ENCODE assay signal across 1 cellular context in the genomic region with DNA sequence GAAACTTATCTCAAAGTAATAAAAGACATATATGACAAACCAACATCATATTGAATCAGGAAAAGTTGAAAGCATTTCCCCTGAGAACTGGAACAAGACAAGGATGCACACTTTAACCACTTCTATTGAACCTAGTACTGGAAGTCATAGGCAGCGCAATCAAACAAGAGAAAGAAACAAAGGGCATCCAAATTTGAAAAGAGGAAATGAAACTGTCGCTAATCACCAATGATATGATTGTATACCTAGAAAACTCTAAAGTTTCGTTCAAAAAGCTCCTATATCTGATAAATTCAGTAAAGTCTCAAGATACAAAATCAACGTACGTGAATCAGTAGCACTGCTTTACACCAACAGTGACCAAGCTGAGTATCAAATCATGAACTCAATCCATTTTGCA.
A peak's percentile ranks its signal among the peaks of the same experiment; 100 is the strongest.
TF ChIP-seq lines count a peak whose summit lies in the region.

No MANE protein-coding gene starts in this region.

TF ChIP-seq in GM12878, 131 proteins besides CTCF, POLR2A, EP300 and RAD21 (continues in another document):
- TF ChIP-seq, protein P1, sequence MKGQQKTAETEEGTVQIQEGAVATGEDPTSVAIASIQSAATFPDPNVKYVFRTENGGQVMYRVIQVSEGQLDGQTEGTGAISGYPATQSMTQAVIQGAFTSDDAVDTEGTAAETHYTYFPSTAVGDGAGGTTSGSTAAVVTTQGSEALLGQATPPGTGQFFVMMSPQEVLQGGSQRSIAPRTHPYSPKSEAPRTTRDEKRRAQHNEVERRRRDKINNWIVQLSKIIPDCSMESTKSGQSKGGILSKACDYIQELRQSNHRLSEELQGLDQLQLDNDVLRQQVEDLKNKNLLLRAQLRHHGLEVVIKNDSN (IDR thresholded peaks at IDR 0.05; ENCODE audit: borderline replicate concordance, extremely low read length, insufficient read depth, low read depth, low read length) = no peak
- TF ChIP-seq, protein P2, sequence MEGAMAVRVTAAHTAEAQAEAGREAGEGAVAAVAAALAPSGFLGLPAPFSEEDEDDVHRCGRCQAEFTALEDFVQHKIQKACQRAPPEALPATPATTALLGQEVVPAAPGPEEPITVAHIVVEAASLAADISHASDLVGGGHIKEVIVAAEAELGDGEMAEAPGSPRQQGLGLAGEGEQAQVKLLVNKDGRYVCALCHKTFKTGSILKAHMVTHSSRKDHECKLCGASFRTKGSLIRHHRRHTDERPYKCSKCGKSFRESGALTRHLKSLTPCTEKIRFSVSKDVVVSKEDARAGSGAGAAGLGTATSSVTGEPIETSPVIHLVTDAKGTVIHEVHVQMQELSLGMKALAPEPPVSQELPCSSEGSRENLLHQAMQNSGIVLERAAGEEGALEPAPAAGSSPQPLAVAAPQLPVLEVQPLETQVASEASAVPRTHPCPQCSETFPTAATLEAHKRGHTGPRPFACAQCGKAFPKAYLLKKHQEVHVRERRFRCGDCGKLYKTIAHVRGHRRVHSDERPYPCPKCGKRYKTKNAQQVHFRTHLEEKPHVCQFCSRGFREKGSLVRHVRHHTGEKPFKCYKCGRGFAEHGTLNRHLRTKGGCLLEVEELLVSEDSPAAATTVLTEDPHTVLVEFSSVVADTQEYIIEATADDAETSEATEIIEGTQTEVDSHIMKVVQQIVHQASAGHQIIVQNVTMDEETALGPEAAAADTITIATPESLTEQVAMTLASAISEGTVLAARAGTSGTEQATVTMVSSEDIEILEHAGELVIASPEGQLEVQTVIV (IDR thresholded peaks at IDR 0.05; ENCODE audit: borderline replicate concordance, partially characterized antibody) = no peak
- TF ChIP-seq, protein P3, sequence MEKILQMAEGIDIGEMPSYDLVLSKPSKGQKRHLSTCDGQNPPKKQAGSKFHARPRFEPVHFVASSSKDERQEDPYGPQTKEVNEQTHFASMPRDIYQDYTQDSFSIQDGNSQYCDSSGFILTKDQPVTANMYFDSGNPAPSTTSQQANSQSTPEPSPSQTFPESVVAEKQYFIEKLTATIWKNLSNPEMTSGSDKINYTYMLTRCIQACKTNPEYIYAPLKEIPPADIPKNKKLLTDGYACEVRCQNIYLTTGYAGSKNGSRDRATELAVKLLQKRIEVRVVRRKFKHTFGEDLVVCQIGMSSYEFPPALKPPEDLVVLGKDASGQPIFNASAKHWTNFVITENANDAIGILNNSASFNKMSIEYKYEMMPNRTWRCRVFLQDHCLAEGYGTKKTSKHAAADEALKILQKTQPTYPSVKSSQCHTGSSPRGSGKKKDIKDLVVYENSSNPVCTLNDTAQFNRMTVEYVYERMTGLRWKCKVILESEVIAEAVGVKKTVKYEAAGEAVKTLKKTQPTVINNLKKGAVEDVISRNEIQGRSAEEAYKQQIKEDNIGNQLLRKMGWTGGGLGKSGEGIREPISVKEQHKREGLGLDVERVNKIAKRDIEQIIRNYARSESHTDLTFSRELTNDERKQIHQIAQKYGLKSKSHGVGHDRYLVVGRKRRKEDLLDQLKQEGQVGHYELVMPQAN (conservative IDR thresholded peaks at IDR 0.05) = no peak
- no peak for TF ChIP-seq ETV6 (conservative IDR thresholded peaks at IDR 0.05 in 1 of 2, IDR thresholded peaks at IDR 0.05 in 1 of 2; ENCODE audit: borderline replicate concordance in 1 of 2, low read depth in 1 of 2)
- TF ChIP-seq MTA2 (IDR thresholded peaks at IDR 0.05; ENCODE audit: low read depth) = peak; percentile 54; the same call in 1 of the 2 replicates
- TF ChIP-seq SPI1 (IDR thresholded peaks at IDR 0.05; ENCODE audit: borderline replicate concordance, insufficient read depth, low read depth, low read length) = peak; percentile 76
- no peak for TF ChIP-seq TBL1XR1 (IDR thresholded peaks at IDR 0.05; ENCODE audit: low read depth, low read length)
- TF ChIP-seq, protein P4, sequence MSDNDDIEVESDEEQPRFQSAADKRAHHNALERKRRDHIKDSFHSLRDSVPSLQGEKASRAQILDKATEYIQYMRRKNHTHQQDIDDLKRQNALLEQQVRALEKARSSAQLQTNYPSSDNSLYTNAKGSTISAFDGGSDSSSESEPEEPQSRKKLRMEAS (IDR thresholded peaks at IDR 0.05; ENCODE audit: low read depth, low read length) = no peak
- no peak for TF ChIP-seq CREB1 (IDR thresholded peaks at IDR 0.05; ENCODE audit: low read depth)
- no peak for TF ChIP-seq SIX5 (IDR thresholded peaks at IDR 0.05; ENCODE audit: low read depth, low read length, severe bottlenecking)
- TF ChIP-seq, protein P5, sequence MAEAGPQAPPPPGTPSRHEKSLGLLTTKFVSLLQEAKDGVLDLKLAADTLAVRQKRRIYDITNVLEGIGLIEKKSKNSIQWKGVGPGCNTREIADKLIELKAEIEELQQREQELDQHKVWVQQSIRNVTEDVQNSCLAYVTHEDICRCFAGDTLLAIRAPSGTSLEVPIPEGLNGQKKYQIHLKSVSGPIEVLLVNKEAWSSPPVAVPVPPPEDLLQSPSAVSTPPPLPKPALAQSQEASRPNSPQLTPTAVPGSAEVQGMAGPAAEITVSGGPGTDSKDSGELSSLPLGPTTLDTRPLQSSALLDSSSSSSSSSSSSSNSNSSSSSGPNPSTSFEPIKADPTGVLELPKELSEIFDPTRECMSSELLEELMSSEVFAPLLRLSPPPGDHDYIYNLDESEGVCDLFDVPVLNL (IDR thresholded peaks at IDR 0.05; ENCODE audit: low read depth, low read length) = no peak
- TF ChIP-seq YBX1 (IDR thresholded peaks at IDR 0.05) = no peak
- TF ChIP-seq PML (IDR thresholded peaks at IDR 0.05; ENCODE audit: low read length) = no peak
- peak; percentile 25 for TF ChIP-seq MEF2B (IDR thresholded peaks at IDR 0.05; ENCODE audit: partially characterized antibody, poor library complexity, severe bottlenecking)
- no peak for TF ChIP-seq PAX5 (IDR thresholded peaks at IDR 0.05; ENCODE audit: borderline replicate concordance, low read depth, low read length)
- TF ChIP-seq, protein P6, sequence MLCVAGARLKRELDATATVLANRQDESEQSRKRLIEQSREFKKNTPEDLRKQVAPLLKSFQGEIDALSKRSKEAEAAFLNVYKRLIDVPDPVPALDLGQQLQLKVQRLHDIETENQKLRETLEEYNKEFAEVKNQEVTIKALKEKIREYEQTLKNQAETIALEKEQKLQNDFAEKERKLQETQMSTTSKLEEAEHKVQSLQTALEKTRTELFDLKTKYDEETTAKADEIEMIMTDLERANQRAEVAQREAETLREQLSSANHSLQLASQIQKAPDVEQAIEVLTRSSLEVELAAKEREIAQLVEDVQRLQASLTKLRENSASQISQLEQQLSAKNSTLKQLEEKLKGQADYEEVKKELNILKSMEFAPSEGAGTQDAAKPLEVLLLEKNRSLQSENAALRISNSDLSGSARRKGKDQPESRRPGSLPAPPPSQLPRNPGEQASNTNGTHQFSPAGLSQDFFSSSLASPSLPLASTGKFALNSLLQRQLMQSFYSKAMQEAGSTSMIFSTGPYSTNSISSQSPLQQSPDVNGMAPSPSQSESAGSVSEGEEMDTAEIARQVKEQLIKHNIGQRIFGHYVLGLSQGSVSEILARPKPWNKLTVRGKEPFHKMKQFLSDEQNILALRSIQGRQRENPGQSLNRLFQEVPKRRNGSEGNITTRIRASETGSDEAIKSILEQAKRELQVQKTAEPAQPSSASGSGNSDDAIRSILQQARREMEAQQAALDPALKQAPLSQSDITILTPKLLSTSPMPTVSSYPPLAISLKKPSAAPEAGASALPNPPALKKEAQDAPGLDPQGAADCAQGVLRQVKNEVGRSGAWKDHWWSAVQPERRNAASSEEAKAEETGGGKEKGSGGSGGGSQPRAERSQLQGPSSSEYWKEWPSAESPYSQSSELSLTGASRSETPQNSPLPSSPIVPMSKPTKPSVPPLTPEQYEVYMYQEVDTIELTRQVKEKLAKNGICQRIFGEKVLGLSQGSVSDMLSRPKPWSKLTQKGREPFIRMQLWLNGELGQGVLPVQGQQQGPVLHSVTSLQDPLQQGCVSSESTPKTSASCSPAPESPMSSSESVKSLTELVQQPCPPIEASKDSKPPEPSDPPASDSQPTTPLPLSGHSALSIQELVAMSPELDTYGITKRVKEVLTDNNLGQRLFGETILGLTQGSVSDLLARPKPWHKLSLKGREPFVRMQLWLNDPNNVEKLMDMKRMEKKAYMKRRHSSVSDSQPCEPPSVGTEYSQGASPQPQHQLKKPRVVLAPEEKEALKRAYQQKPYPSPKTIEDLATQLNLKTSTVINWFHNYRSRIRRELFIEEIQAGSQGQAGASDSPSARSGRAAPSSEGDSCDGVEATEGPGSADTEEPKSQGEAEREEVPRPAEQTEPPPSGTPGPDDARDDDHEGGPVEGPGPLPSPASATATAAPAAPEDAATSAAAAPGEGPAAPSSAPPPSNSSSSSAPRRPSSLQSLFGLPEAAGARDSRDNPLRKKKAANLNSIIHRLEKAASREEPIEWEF (IDR thresholded peaks at IDR 0.05; ENCODE audit: insufficient replicate concordance, low read depth, low read length) = no peak
- no peak for TF ChIP-seq BRCA1 (IDR thresholded peaks at IDR 0.05; ENCODE audit: low read depth, low read length)
- TF ChIP-seq EED (IDR thresholded peaks at IDR 0.05; ENCODE audit: low read depth) = no peak
- TF ChIP-seq, protein P7, sequence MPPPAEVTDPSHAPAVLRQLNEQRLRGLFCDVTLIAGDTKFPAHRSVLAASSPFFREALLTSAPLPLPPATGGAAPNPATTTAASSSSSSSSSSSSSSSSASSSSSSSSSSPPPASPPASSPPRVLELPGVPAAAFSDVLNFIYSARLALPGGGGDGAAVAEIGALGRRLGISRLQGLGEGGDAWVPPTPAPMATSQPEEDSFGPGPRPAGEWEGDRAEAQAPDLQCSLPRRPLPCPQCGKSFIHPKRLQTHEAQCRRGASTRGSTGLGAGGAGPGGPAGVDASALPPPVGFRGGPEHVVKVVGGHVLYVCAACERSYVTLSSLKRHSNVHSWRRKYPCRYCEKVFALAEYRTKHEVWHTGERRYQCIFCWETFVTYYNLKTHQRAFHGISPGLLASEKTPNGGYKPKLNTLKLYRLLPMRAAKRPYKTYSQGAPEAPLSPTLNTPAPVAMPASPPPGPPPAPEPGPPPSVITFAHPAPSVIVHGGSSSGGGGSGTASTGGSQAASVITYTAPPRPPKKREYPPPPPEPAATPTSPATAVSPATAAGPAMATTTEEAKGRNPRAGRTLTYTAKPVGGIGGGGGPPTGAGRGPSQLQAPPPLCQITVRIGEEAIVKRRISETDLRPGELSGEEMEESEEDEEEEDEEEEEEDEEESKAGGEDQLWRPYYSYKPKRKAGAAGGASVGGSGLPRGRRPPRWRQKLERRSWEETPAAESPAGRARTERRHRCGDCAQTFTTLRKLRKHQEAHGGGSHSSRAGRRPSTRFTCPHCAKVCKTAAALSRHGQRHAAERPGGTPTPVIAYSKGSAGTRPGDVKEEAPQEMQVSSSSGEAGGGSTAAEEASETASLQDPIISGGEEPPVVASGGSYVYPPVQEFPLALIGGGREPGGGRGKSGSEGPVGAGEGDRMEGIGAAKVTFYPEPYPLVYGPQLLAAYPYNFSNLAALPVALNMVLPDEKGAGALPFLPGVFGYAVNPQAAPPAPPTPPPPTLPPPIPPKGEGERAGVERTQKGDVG (CRISPR knock-in tag; IDR thresholded peaks at IDR 0.05) = no peak
- peak; percentile 28 to 34; a peak in 2 of 4 replicates for TF ChIP-seq IKZF2 (IDR thresholded peaks at IDR 0.05)
- no peak for TF ChIP-seq ZNF24 (IDR thresholded peaks at IDR 0.05)
- TF ChIP-seq, protein P8, sequence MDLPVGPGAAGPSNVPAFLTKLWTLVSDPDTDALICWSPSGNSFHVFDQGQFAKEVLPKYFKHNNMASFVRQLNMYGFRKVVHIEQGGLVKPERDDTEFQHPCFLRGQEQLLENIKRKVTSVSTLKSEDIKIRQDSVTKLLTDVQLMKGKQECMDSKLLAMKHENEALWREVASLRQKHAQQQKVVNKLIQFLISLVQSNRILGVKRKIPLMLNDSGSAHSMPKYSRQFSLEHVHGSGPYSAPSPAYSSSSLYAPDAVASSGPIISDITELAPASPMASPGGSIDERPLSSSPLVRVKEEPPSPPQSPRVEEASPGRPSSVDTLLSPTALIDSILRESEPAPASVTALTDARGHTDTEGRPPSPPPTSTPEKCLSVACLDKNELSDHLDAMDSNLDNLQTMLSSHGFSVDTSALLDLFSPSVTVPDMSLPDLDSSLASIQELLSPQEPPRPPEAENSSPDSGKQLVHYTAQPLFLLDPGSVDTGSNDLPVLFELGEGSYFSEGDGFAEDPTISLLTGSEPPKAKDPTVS (IDR thresholded peaks at IDR 0.05; ENCODE audit: low read depth, low read length) = no peak
- no peak for TF ChIP-seq SMAD5 (IDR thresholded peaks at IDR 0.05; ENCODE audit: low read depth)
- TF ChIP-seq POU2F2 (IDR thresholded peaks at IDR 0.05; ENCODE audit: borderline replicate concordance, low read depth, low read length) = no peak
- 0 out of 2 replicates have a peak, but pooled peaks have one; percentile 17 for TF ChIP-seq BMI1 (IDR thresholded peaks at IDR 0.05; ENCODE audit: borderline replicate concordance)
- TF ChIP-seq, protein P9, sequence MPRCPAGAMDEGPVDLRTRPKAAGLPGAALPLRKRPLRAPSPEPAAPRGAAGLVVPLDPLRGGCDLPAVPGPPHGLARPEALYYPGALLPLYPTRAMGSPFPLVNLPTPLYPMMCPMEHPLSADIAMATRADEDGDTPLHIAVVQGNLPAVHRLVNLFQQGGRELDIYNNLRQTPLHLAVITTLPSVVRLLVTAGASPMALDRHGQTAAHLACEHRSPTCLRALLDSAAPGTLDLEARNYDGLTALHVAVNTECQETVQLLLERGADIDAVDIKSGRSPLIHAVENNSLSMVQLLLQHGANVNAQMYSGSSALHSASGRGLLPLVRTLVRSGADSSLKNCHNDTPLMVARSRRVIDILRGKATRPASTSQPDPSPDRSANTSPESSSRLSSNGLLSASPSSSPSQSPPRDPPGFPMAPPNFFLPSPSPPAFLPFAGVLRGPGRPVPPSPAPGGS (IDR thresholded peaks at IDR 0.05; ENCODE audit: borderline replicate concordance, insufficient read depth, low read depth, low read length, poor library complexity, severe bottlenecking) = no peak
- TF ChIP-seq SMARCA5 (IDR thresholded peaks at IDR 0.05) = no peak
- no peak for TF ChIP-seq SP1 (IDR thresholded peaks at IDR 0.05; ENCODE audit: low read depth, low read length)
- 0 out of 2 replicates have a peak, but pooled peaks have one; percentile 35 for TF ChIP-seq DPF2 (IDR thresholded peaks at IDR 0.05)
- TF ChIP-seq IKZF1 (conservative IDR thresholded peaks at IDR 0.05) = 0 out of 2 replicates have a peak, but pooled peaks have one; percentile 34
- TF ChIP-seq, protein P10, sequence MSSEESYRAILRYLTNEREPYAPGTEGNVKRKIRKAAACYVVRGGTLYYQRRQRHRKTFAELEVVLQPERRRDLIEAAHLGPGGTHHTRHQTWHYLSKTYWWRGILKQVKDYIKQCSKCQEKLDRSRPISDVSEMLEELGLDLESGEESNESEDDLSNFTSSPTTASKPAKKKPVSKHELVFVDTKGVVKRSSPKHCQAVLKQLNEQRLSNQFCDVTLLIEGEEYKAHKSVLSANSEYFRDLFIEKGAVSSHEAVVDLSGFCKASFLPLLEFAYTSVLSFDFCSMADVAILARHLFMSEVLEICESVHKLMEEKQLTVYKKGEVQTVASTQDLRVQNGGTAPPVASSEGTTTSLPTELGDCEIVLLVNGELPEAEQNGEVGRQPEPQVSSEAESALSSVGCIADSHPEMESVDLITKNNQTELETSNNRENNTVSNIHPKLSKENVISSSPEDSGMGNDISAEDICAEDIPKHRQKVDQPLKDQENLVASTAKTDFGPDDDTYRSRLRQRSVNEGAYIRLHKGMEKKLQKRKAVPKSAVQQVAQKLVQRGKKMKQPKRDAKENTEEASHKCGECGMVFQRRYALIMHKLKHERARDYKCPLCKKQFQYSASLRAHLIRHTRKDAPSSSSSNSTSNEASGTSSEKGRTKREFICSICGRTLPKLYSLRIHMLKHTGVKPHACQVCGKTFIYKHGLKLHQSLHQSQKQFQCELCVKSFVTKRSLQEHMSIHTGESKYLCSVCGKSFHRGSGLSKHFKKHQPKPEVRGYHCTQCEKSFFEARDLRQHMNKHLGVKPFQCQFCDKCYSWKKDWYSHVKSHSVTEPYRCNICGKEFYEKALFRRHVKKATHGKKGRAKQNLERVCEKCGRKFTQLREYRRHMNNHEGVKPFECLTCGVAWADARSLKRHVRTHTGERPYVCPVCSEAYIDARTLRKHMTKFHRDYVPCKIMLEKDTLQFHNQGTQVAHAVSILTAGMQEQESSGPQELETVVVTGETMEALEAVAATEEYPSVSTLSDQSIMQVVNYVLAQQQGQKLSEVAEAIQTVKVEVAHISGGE (CRISPR knock-in tag; IDR thresholded peaks at IDR 0.05) = no peak
